In genomic region chr13:58584610-58585009, GRCh38 we compare ENCODE assay signal across 16 cellular contexts.
DNase-seq lines count a peak whose midpoint lies in the region; ATAC-seq and TF ChIP-seq lines count a peak whose summit lies in the region.
"Had no signal": no experiment of that assay in that cellular context is flagged by ENCODE, and none has a peak within 500 bp of the region (broad histone marks: within the 10 kb centered on the region; RNA-seq: fewer than 3 reads in every experiment).

No MANE protein-coding gene starts in this region.

- H4K20me1 ChIP-seq in IMR-90 (ENCODE audit: insufficient read depth, low read length) (no peaks in the 10 kb centered on the region), OCI-LY7 (ENCODE audit: insufficient read depth, low read length) (no peaks in the 10 kb centered on the region)
- H4K20me1 ChIP-seq: BLaER1 treated with 17β-estradiol and CSF1 and Interleukin-3, amounts not matched to agents 10 nM and 100 nM had no signal

- in situ Hi-C loops in IMR-90 (cut with MboI; ENCODE audit: low sequenced_read_pairs) = no loop called here

- H4K5ac ChIP-seq in IMR-90 (ENCODE audit: low read depth, low read length) = no peak overlapping the region

- no peaks in the 10 kb centered on the region for H3K4me1 ChIP-seq in IMR-90 (ENCODE audit: control insufficient read depth, insufficient read depth, low read length)
- peaks cover 18% of the 10 kb centered on the region for H3K4me1 ChIP-seq in OCI-LY7 (ENCODE audit: insufficient read depth, low read length, poor library complexity, severe bottlenecking)
- H3K4me1 ChIP-seq in neuronal stem cell (ENCODE audit: control insufficient read depth in 2 of 2, insufficient read depth in 1 of 2, low read depth in 1 of 2, low read length in 2 of 2) = peaks cover 0 to 2% of the 10 kb centered on the region in 2 donors
- no peaks in the 10 kb centered on the region for H3K4me1 ChIP-seq in psoas muscle
- H3K4me1 ChIP-seq: Caco-2 had no signal

- CTCF ChIA-PET in IMR-90 (lab: Yijun Ruan, JAX) = no interaction called here
- CTCF ChIA-PET in OCI-LY7 (lab: Charles Lee; ENCODE audit: unreplicated experiment) = no interaction called here

- WGBS in IMR-90 (ENCODE audit: extremely low coverage in 2 of 2, insufficient read length in 1 of 2), 2 experiments = no CpG with 5 or more reads among the region's 2 CpGs
- no CpG with 5 or more reads among the region's 2 CpGs for WGBS in neuronal stem cell (ENCODE audit: extremely low coverage in 2 of 2, insufficient read length in 2 of 2, insufficient replicate concordance in 1 of 2), 2 donors
- WGBS in psoas muscle, 3 donors = 69 to 71% (median 70%) methylated on average over 2 of the region's 2 CpGs

- no peak overlapping the region for H2AFZ ChIP-seq in IMR-90 (replicated peaks; ENCODE audit: low read length, poor library complexity)
- H2AFZ ChIP-seq in OCI-LY7 (ENCODE audit: low read length) = peak overlapping the region; percentile 32; the same call in 1 of the 2 replicates
- H2AFZ ChIP-seq in neuronal stem cell (ENCODE audit: low read length) = peak overlapping the region; percentile 51

- no peak overlapping the region for H3K18ac ChIP-seq in IMR-90 (ENCODE audit: low read depth, low read length)
- H3K18ac ChIP-seq in neuronal stem cell (ENCODE audit: low read length) = no peak overlapping the region

- no peak overlapping the region for H4K91ac ChIP-seq in IMR-90 (ENCODE audit: insufficient read depth, low read depth, low read length)
- H4K91ac ChIP-seq in neuronal stem cell (ENCODE audit: low read depth, low read length, poor library complexity) = no peak overlapping the region

- POLR2A ChIA-PET in IMR-90 (lab: Charles Lee; ENCODE audit: unreplicated experiment) (no interaction called here), OCI-LY7 (lab: Charles Lee) (interaction anchor here (0.8 kb wide), 1 partner anchor 13 kb away, joined by 3 read pairs; no protein-coding TSS in a partner anchor)

- H4K8ac ChIP-seq in IMR-90 (ENCODE audit: low read depth in 2 of 2, low read length in 2 of 2) = no peak overlapping the region
- H4K8ac ChIP-seq in neuronal stem cell (ENCODE audit: low read depth, low read length) = no peak overlapping the region

- H3K9ac ChIP-seq in IMR-90 (ENCODE audit: low read depth, low read length) (no peak overlapping the region), neuronal stem cell (ENCODE audit: low read depth, low read length, poor library complexity) (no peak overlapping the region)
- H3K9ac ChIP-seq: BLaER1 treated with 17β-estradiol and CSF1 and Interleukin-3, amounts not matched to agents 10 nM and 100 nM had no signal

- H3K14ac ChIP-seq in IMR-90 (replicated peaks; ENCODE audit: low read depth, low read length) (no peak overlapping the region), neuronal stem cell (ENCODE audit: low read length) (no peak overlapping the region)

- H3K79me1 ChIP-seq in IMR-90 (ENCODE audit: low read depth in 1 of 2, low read length in 2 of 2) (no peaks in the 10 kb centered on the region), neuronal stem cell (ENCODE audit: low read depth, low read length) (no peaks in the 10 kb centered on the region)

- H3K27ac ChIP-seq in IMR-90 (ENCODE audit: insufficient read depth, low read length) (no peak overlapping the region), OCI-LY7 (ENCODE audit: low read depth, low read length, poor library complexity, severe bottlenecking) (no peak overlapping the region), neuronal stem cell (replicated peaks; ENCODE audit: low read length) (no peak overlapping the region), psoas muscle (no peak overlapping the region)
- H3K27ac ChIP-seq: BLaER1 treated with 17β-estradiol and CSF1 and Interleukin-3, amounts not matched to agents 10 nM and 100 nM; C4-2B had no signal

- H2BK20ac ChIP-seq in IMR-90 (ENCODE audit: low read depth, low read length) = no peak overlapping the region

- H2BK120ac ChIP-seq in IMR-90 (ENCODE audit: low read depth, low read length) = no peak overlapping the region
- H2BK120ac ChIP-seq in neuronal stem cell (ENCODE audit: low read depth, low read length) = no peak overlapping the region

- H2AK5ac ChIP-seq in IMR-90 (ENCODE audit: low read depth, low read length) (no peak overlapping the region), neuronal stem cell (ENCODE audit: low read depth, low read length) (no peak overlapping the region)

- H3K79me2 ChIP-seq in OCI-LY7 (ENCODE audit: insufficient read depth, low read depth, low read length) = no peaks in the 10 kb centered on the region

- H3K4ac ChIP-seq in IMR-90 (ENCODE audit: low read depth, low read length) = no peak overlapping the region
- H3K4ac ChIP-seq in neuronal stem cell (ENCODE audit: low read length) = no peak overlapping the region

- no peak overlapping the region for H3K4me3 ChIP-seq in IMR-90 (ENCODE audit: insufficient read depth, low read depth, low read length)
- no peak overlapping the region for H3K4me3 ChIP-seq in OCI-LY7 (ENCODE audit: low read depth, low read length, poor library complexity, severe bottlenecking)
- no peak overlapping the region for H3K4me3 ChIP-seq in neuronal stem cell (ENCODE audit: low read length in 2 of 2)
- H3K4me3 ChIP-seq in psoas muscle = no peak overlapping the region
- H3K4me3 ChIP-seq: BLaER1 treated with 17β-estradiol and CSF1 and Interleukin-3, amounts not matched to agents 10 nM and 100 nM had no signal

- DNase-seq in IMR-90 = no peak
- no peak for DNase-seq in OCI-LY7 (ENCODE audit: low spot score)
- no peak for DNase-seq in neuronal stem cell (ENCODE audit: low spot score)
- DNase-seq in psoas muscle = no peak
- DNase-seq: 8988T; ACHN; AML-193; Caco-2; Calu3; CD4-positive, alpha-beta T cell; CD8-positive, alpha-beta T cell; DMS79 treated with DMSO at 0.1 percent for 48 hours; GF-D8 had no signal

- TF ChIP-seq CTCF in IMR-90 (conservative IDR thresholded peaks at IDR 0.05; ENCODE audit: low read depth, low read length) = no peak
- TF ChIP-seq CTCF in OCI-LY7 (conservative IDR thresholded peaks at IDR 0.05; ENCODE audit: low read length) = no peak
- no peak for TF ChIP-seq CTCF in psoas muscle (IDR thresholded peaks at IDR 0.05)

- H3K9me1 ChIP-seq in IMR-90 (ENCODE audit: insufficient read depth, low read length) = no peaks in the 10 kb centered on the region

- ATAC-seq in IMR-90 (ENCODE audit: low read depth) (no peak), GM18520 (IDR thresholded peaks at IDR 0.05; ENCODE audit: unreplicated experiment) (no peak), psoas muscle (no peak)
- ATAC-seq: CD8-positive, alpha-beta T cell had no signal

- no peak overlapping the region for H3K56ac ChIP-seq in IMR-90 (ENCODE audit: extremely low read depth, insufficient read depth, low read length)

- H3K9me2 ChIP-seq in OCI-LY7 (ENCODE audit: insufficient read depth, low read length) = no peaks in the 10 kb centered on the region

- H3K9me3 ChIP-seq in IMR-90 (ENCODE audit: control insufficient read depth, insufficient read depth, low read length) = no peaks in the 10 kb centered on the region; the same call in 1 of the 2 replicates
- H3K9me3 ChIP-seq in OCI-LY7 (ENCODE audit: low read length) = no peaks in the 10 kb centered on the region
- H3K9me3 ChIP-seq in neuronal stem cell (replicated peaks in 1 of 2; ENCODE audit: control insufficient read depth in 2 of 2, insufficient read depth in 1 of 2, low read depth in 1 of 2, low read length in 2 of 2) = no peaks in the 10 kb centered on the region
- H3K9me3 ChIP-seq in psoas muscle = no peaks in the 10 kb centered on the region
- H3K9me3 ChIP-seq: BLaER1 treated with 17β-estradiol and CSF1 and Interleukin-3, amounts not matched to agents 10 nM and 100 nM; Caco-2 had no signal

- H3K36me3 ChIP-seq in IMR-90 (ENCODE audit: control insufficient read depth, insufficient read depth, low read length) (no peaks in the 10 kb centered on the region), OCI-LY7 (ENCODE audit: insufficient read depth, low read length) (no peaks in the 10 kb centered on the region), neuronal stem cell (replicated peaks in 1 of 2; ENCODE audit: control insufficient read depth in 2 of 2, insufficient read depth in 2 of 2, low read length in 2 of 2) (no peaks in the 10 kb centered on the region), psoas muscle (ENCODE audit: insufficient read depth in 1 of 2, low read depth in 1 of 2) (no peaks in the 10 kb centered on the region)
- H3K36me3 ChIP-seq: BLaER1 treated with 17β-estradiol and CSF1 and Interleukin-3, amounts not matched to agents 10 nM and 100 nM had no signal

- no peak overlapping the region for H3K23ac ChIP-seq in IMR-90 (ENCODE audit: low read depth, low read length)
- H3K23ac ChIP-seq in neuronal stem cell (ENCODE audit: low read depth, low read length, poor library complexity) = no peak overlapping the region

- no peaks in the 10 kb centered on the region for H3K27me3 ChIP-seq in IMR-90 (ENCODE audit: control insufficient read depth, insufficient read depth, low read length)
- H3K27me3 ChIP-seq in neuronal stem cell (ENCODE audit: control insufficient read depth in 3 of 3, insufficient read depth in 3 of 3, low read depth in 1 of 3, low read length in 3 of 3) = no peaks in the 10 kb centered on the region
- H3K27me3 ChIP-seq in psoas muscle (ENCODE audit: insufficient read depth in 3 of 3, low read length in 2 of 3) = no peaks in the 10 kb centered on the region
- H3K27me3 ChIP-seq: BLaER1 treated with 17β-estradiol and CSF1 and Interleukin-3, amounts not matched to agents 10 nM and 100 nM had no signal

- intact Hi-C loops in IMR-90 (cut with micrococcal nuclease) (no loop called here), OCI-LY7 (cut with micrococcal nuclease; ENCODE audit: unreplicated experiment) (loop anchor here (10.0 kb wide), 1 partner anchor 370 kb away; no protein-coding TSS in a partner anchor), psoas muscle (cut with DNase I) (no loop called here)

- H3K4me2 ChIP-seq in IMR-90 (ENCODE audit: low read depth, low read length) (no peak overlapping the region), OCI-LY7 (ENCODE audit: low read length) (no peak overlapping the region), neuronal stem cell (ENCODE audit: insufficient read depth, low read length, poor library complexity, severe bottlenecking) (no peak overlapping the region)

- no peak overlapping the region for H2AK9ac ChIP-seq in IMR-90 (replicated peaks; ENCODE audit: low read depth, low read length, poor library complexity)

- H2BK5ac ChIP-seq in IMR-90 (ENCODE audit: low read depth, low read length, poor library complexity, severe bottlenecking) (no peak overlapping the region), neuronal stem cell (ENCODE audit: low read length) (no peak overlapping the region)

- no peak for TF ChIP-seq POLR2A in IMR-90 (IDR thresholded peaks at IDR 0.05; ENCODE audit: low read depth, low read length)

- no peak overlapping the region for H2BK15ac ChIP-seq in IMR-90 (ENCODE audit: low read depth, low read length)
- no peak overlapping the region for H2BK15ac ChIP-seq in neuronal stem cell (ENCODE audit: low read length)

- dilution Hi-C loops in IMR-90 (cut with HindIII; ENCODE audit: low sequenced_read_pairs, unreplicated experiment) = no loop called here

- H2BK12ac ChIP-seq in neuronal stem cell (ENCODE audit: low read length) = no peak overlapping the region

- BruUV-seq in IMR-90 (replicated peaks; lab: Mats Ljungman, UMichigan) (no TSS peak), OCI-LY7 (replicated peaks; lab: Mats Ljungman, UMichigan) (no TSS peak)

- no peak for TF ChIP-seq RAD21 in IMR-90 (IDR thresholded peaks at IDR 0.05; ENCODE audit: low read length)

TF ChIP-seq in IMR-90, 13 proteins besides CTCF, POLR2A, EP300 and RAD21 (continues in another document):
- no peak for TF ChIP-seq MAZ (IDR thresholded peaks at IDR 0.05; ENCODE audit: borderline replicate concordance, low read depth, low read length)
